ENCODE assay signal across 25 cellular contexts in the genomic region with DNA sequence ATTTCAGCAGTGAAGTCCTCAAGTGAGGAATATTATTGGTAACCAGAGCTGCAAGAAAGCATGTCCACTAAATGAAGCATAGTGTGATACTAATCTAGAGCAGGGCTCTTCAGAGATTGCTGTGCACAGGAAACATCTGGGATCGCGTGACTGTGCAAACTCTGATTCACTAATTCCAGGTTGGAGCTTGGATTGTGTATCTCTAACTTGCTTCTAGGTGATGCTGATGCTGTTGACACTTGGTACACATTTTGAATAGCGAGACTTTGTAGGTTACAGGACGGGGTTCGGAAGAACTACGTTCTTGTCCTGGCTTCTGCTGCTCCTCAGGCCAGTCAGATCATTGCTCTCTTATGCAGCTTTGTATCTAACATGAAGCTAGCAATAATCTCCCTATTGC.
DNase-seq lines count a peak whose midpoint lies in the region; ATAC-seq and TF ChIP-seq lines count a peak whose summit lies in the region.
"Had no signal": no experiment of that assay in that cellular context is flagged by ENCODE, and none has a peak within 500 bp of the region (broad histone marks: within the 10 kb centered on the region; RNA-seq: fewer than 3 reads in every experiment).

No MANE protein-coding gene starts in this region.

- H3K4me3 ChIP-seq in GM23248 (no peak overlapping the region), thoracic aorta (no peak overlapping the region), HAP-1 (no peak overlapping the region)
- H3K4me3 ChIP-seq: breast epithelium, SJCRH30, tibial nerve had no signal

- H3F3A ChIP-seq in GM23248 (ENCODE audit: insufficient read depth), result peaks cover 77% of the 10 kb centered on the region

- peak overlapping the region; percentile 56 for H3K27ac ChIP-seq in GM23248
- H3K27ac ChIP-seq in thoracic aorta, result peak overlapping the region; percentile 57 to 62
- H3K27ac ChIP-seq: parathyroid adenoma, SJCRH30 had no signal

- WGBS in GM23248 (ENCODE audit: low coverage in 1 of 2, low lambda C conversion rate in 2 of 2, missing lambda C conversion rate in 2 of 2), 2 experiments, result 77 to 88% methylated on average over 6 of the region's 6 CpGs

- no peaks in the 10 kb centered on the region for H3K27me3 Mint-ChIP-seq in chondrocyte (ENCODE audit: low read depth)
- H3K27me3 Mint-ChIP-seq: dendritic cell treated with granulocyte-macrophage colony-stimulating factor and Interleukin-4, amounts not matched to agents 40 ng/mL and 50 ng/mL, for 4 days had no signal

- H3K9me2 ChIP-seq in GM23248 (ENCODE audit: insufficient read depth), result no peaks in the 10 kb centered on the region

- H3K79me2 ChIP-seq in GM23248 (ENCODE audit: insufficient read depth), result peaks cover 67% of the 10 kb centered on the region
- H3K79me2 ChIP-seq: parathyroid adenoma had no signal

- peaks cover 38% of the 10 kb centered on the region for H3K36me3 Mint-ChIP-seq in chondrocyte (ENCODE audit: low read depth)
- H3K36me3 Mint-ChIP-seq: natural killer cell treated with Interleukin-12 subunit alpha and Interleukin-12 subunit beta and Interleukin-15 and Interleukin-18, amount 100 ng/mL, for 72 hours had no signal

- H3K27ac Mint-ChIP-seq in chondrocyte (ENCODE audit: unreplicated experiment), result peak overlapping the region; percentile 46
- H3K27ac Mint-ChIP-seq: activated naive CD8-positive, alpha-beta T cell treated with anti-CD3 and anti-CD28 coated beads, Interleukin-2, amount 50 U/mL, for 24 hours; dendritic cell treated with granulocyte-macrophage colony-stimulating factor and Interleukin-4, amounts not matched to agents 40 ng/mL and 50 ng/mL, for 4 days; natural killer cell treated with Interleukin-12 subunit alpha and Interleukin-12 subunit beta and Interleukin-15 and Interleukin-18, amount 100 ng/mL, for 72 hours had no signal

- no peaks in the 10 kb centered on the region for H4K20me1 ChIP-seq in GM23248 (ENCODE audit: insufficient read depth)

- H3K9me3 ChIP-seq in GM23248 (ENCODE audit: low read depth), result no peaks in the 10 kb centered on the region
- no peaks in the 10 kb centered on the region for H3K9me3 ChIP-seq in thoracic aorta
- H3K9me3 ChIP-seq in HAP-1, result no peaks in the 10 kb centered on the region
- H3K9me3 ChIP-seq: breast epithelium, Caco-2, SJCRH30, tibial nerve had no signal

- H3K4me1 ChIP-seq in GM23248 (ENCODE audit: insufficient read depth) (peaks cover 44% of the 10 kb centered on the region), thoracic aorta (ENCODE audit: control insufficient read depth in 1 of 2, low read depth in 2 of 2) (peaks cover 14 to 30% of the 10 kb centered on the region in 2 donors), HAP-1 (no peaks in the 10 kb centered on the region)
- H3K4me1 ChIP-seq: breast epithelium, Caco-2, parathyroid adenoma had no signal

- TF ChIP-seq CTCF in chondrocyte (IDR thresholded peaks at IDR 0.05) (no peak), thoracic aorta (IDR thresholded peaks at IDR 0.05) (no peak)

- H3K27me3 ChIP-seq in GM23248 (replicated peaks; ENCODE audit: insufficient read depth) (no peaks in the 10 kb centered on the region), thoracic aorta (replicated peaks; ENCODE audit: insufficient read depth) (no peaks in the 10 kb centered on the region), HAP-1 (ENCODE audit: low read depth) (0 out of 2 replicates have a peak, but pooled peaks cover 4% of the 10 kb centered on the region)
- H3K27me3 ChIP-seq: breast epithelium, SJCRH30, tibial nerve had no signal

- intact Hi-C loops in left ventricle myocardium superior (cut with micrococcal nuclease), result loop anchor here (10.0 kb wide), 1 partner anchor 56 kb away; no protein-coding TSS in a partner anchor

- H3K9me3 Mint-ChIP-seq in chondrocyte (ENCODE audit: low read depth), result no peaks in the 10 kb centered on the region
- H3K9me3 Mint-ChIP-seq: activated naive CD8-positive, alpha-beta T cell treated with anti-CD3 and anti-CD28 coated beads, Interleukin-2, amount 50 U/mL, for 24 hours; dendritic cell treated with granulocyte-macrophage colony-stimulating factor and Interleukin-4, amounts not matched to agents 40 ng/mL and 50 ng/mL, for 4 days; natural killer cell treated with Interleukin-12 subunit alpha and Interleukin-12 subunit beta and Interleukin-15 and Interleukin-18, amount 100 ng/mL, for 72 hours had no signal

- peaks cover 69% of the 10 kb centered on the region for H3K36me3 ChIP-seq in GM23248 (ENCODE audit: low read depth)
- H3K36me3 ChIP-seq in thoracic aorta, result peaks cover 10% of the 10 kb centered on the region
- no peaks in the 10 kb centered on the region for H3K36me3 ChIP-seq in HAP-1 (replicated peaks)
- H3K36me3 ChIP-seq: breast epithelium, SJCRH30, tibial nerve had no signal

- DNase-seq in GM23248, result peak; percentile 44
- DNase-seq in chondrocyte (ENCODE audit: low spot score), result no peak
- DNase-seq in left ventricle myocardium superior, result no peak
- DNase-seq in thoracic aorta (ENCODE audit: low spot score), result no peak
- DNase-seq in activated T-cell treated with anti-CD3 and anti-CD28 coated beads, Interleukin-2, amount 50 U/mL, for 1 hour, result no peak
- no peak for DNase-seq in HAP-1 (ENCODE audit: low spot score in 2 of 2)
- DNase-seq: activated CD4-positive, alpha-beta T cell treated with anti-CD3 and anti-CD28 coated beads, Interleukin-2, amount 50 U/mL, for 48 hours; activated effector memory CD4-positive, alpha-beta T cell treated with anti-CD3 and anti-CD28 coated beads, Interleukin-2, amount 50 U/mL, for 16 hours; activated naive CD8-positive, alpha-beta T cell treated with anti-CD3 and anti-CD28 coated beads, Interleukin-2, amount 50 U/mL, for 24 hours; Caco-2; EL; NCI-H1417 treated with DMSO at 0.1 percent for 48 hours; NCI-H2227 treated with DMSO at 0.1 percent for 48 hours; NCI-H774; SJCRH30; small intestine; stimulated activated CD4-positive, alpha-beta T cell treated with anti-CD3 and anti-CD28 coated beads, Interleukin-4, amount 100 ng/mL, for 1 hour; stimulated activated naive CD8-positive, alpha-beta T cell treated with anti-CD3 and anti-CD28 coated beads, Interleukin-15, Interleukin-2, amounts not matched to agents 100 U/mL and 50 U/mL, for 24 hours had no signal

- in situ Hi-C loops in GM23248 (cut with MboI) (no loop called here), HAP-1 (cut with MboI; ENCODE audit: low sequenced_read_pairs) (no loop called here)

- ATAC-seq in left ventricle myocardium superior (peak; percentile 58), thoracic aorta (ENCODE audit: insufficient number of reproducible peaks, low FRiP score, low read depth) (no peak), GM21447 (IDR thresholded peaks at IDR 0.05; ENCODE audit: unreplicated experiment) (no peak)
- ATAC-seq: activated naive CD8-positive, alpha-beta T cell treated with anti-CD3 and anti-CD28 coated beads, Interleukin-2, amount 50 U/mL, for 24 hours; HepG2; natural killer cell treated with Interleukin-12 subunit alpha and Interleukin-12 subunit beta and Interleukin-15 and Interleukin-18, amount 100 ng/mL, for 72 hours; stimulated activated naive CD8-positive, alpha-beta T cell treated with anti-CD3 and anti-CD28 coated beads, Interleukin-15, Interleukin-2, amounts not matched to agents 100 U/mL and 50 U/mL, for 24 hours had no signal

- H3K4me2 ChIP-seq in GM23248 (ENCODE audit: unreplicated experiment), result no peak overlapping the region

- H3K4me1 Mint-ChIP-seq in chondrocyte (ENCODE audit: low read depth), result peaks cover 50% of the 10 kb centered on the region
- H3K4me1 Mint-ChIP-seq: activated naive CD8-positive, alpha-beta T cell treated with anti-CD3 and anti-CD28 coated beads, Interleukin-2, amount 50 U/mL, for 24 hours had no signal

- 0 out of 2 replicates have a peak overlapping the region, but pooled peaks have one; percentile 2 for H3K9ac ChIP-seq in GM23248
- H3K9ac ChIP-seq: parathyroid adenoma had no signal

- H3K4me3 Mint-ChIP-seq in chondrocyte (ENCODE audit: unreplicated experiment), result no peak overlapping the region
- H3K4me3 Mint-ChIP-seq: activated naive CD8-positive, alpha-beta T cell treated with anti-CD3 and anti-CD28 coated beads, Interleukin-2, amount 50 U/mL, for 24 hours; dendritic cell treated with granulocyte-macrophage colony-stimulating factor and Interleukin-4, amounts not matched to agents 40 ng/mL and 50 ng/mL, for 4 days; natural killer cell treated with Interleukin-12 subunit alpha and Interleukin-12 subunit beta and Interleukin-15 and Interleukin-18, amount 100 ng/mL, for 72 hours had no signal

- no peak overlapping the region for H2AFZ ChIP-seq in GM23248
- H2AFZ ChIP-seq: parathyroid adenoma had no signal
